In the genomic region with DNA sequence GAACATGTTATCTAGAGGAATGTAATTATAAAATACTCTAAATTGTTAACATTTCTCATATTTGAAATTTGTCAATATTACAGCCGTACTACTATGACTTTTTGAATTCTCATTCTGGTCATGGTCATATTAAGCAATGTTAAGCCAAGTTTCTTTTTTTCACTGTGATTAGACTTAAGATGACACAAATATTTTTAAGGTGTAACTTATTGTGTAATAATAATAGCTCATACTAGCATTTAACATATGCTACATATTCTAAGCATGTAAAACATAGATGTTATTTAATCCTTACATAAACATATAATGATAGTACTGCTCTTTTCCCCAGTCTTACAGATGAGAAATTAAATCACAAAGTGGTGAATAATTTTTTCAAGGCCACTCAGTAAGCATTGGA, we compare ENCODE assay signal across 6 cellular contexts. TPM values are rescaled to one million over a fixed set of nuclear protein-coding genes. Genes with fewer than 3 reads are reported as not detected.
"Had no signal": no experiment of that assay in that cellular context is flagged by ENCODE, and none has a peak within 500 bp of the region (broad histone marks: within the 10 kb centered on the region; RNA-seq: fewer than 3 reads in every experiment).

No MANE protein-coding gene starts in this region.

- H3K4me2 ChIP-seq: KMS-11 had no signal

- H3K27ac ChIP-seq: HL-60, KMS-11 had no signal

- H3K9ac ChIP-seq: KMS-11 had no signal

- FAIRE-seq: HTR-8/SVneo had no signal

- DNase-seq: KBM-7, KG1 had no signal

RNA-seq across cellular contexts. Expression of gene LRRC70, which starts 35.9 kb away (rescaled TPM):
- polyA plus RNA-seq: IgD-negative memory B cell had no signal
